Comparison of ENCODE assay signal across 11 cellular contexts in genomic region chr17:39605492-39606433, GRCh38. TPM values are rescaled to one million over a fixed set of nuclear protein-coding genes. Genes with fewer than 3 reads are reported as not detected.
DNase-seq lines count a peak whose midpoint lies in the region; ATAC-seq and TF ChIP-seq lines count a peak whose summit lies in the region.
"Had no signal": no experiment of that assay in that cellular context is flagged by ENCODE, and none has a peak within 500 bp of the region (broad histone marks: within the 10 kb centered on the region; RNA-seq: fewer than 3 reads in every experiment).

No MANE protein-coding gene starts in this region.

- POLR2A ChIA-PET in T-cell (lab: Charles Lee): interaction anchor here in 1 of 2 donors (0.5 kb wide), 1 partner anchor 678 kb away, joined by 6 read pairs; no protein-coding TSS in a partner anchor

- DNase-seq in NCI-H748 (lab: John Stamatoyannopoulos, UW; ENCODE audit: unreplicated experiment) (peak; percentile 63), NCI-H748 treated with DMSO at 0.1 percent for 48 hours (lab: John Stamatoyannopoulos, UW) (no peak), T-cell (no peak), glutamatergic neuron (no peak), gastrocnemius medialis (no peak)
- DNase-seq: NCI-H2029 treated with DMSO at 0.1 percent for 48 hours, T1000 had no signal

- TF ChIP-seq POLR2A in gastrocnemius medialis (IDR thresholded peaks at IDR 0.05): no peak

- intact Hi-C loops in gastrocnemius medialis (cut with DNase I; ENCODE audit: low total_unique reads): loop anchor here (1.0 kb wide), 1 partner anchor 39 kb away; no protein-coding TSS in a partner anchor

- ATAC-seq in T-cell (replicated peaks in 1 of 4) (peak in 3 of 4 experiments; percentile 28 to 40 (median 32)), gastrocnemius medialis (no peak), HG02798 (IDR thresholded peaks at IDR 0.05; ENCODE audit: poor library complexity, unreplicated experiment) (no peak), HG03175 (IDR thresholded peaks at IDR 0.05; ENCODE audit: unreplicated experiment) (no peak), HG03097 (IDR thresholded peaks at IDR 0.05; ENCODE audit: low FRiP score, unreplicated experiment) (no peak)

- H3K4me3 Mint-ChIP-seq in T-cell (peak overlapping the region in 2 of 3 donors; percentile 9 to 64), glutamatergic neuron (ENCODE audit: unreplicated experiment) (peak overlapping the region; percentile 77)

- no peaks in the 10 kb centered on the region for H3K36me3 ChIP-seq in gastrocnemius medialis

- H3K9me3 Mint-ChIP-seq in T-cell: no peaks in the 10 kb centered on the region
- H3K9me3 Mint-ChIP-seq in glutamatergic neuron (ENCODE audit: unreplicated experiment): peaks cover 6% of the 10 kb centered on the region

- H3K27me3 ChIP-seq in gastrocnemius medialis: peaks cover 86 to 96% (median 88%) of the 10 kb centered on the region in 3 donors

- H3K27me3 Mint-ChIP-seq in T-cell: peaks cover 50 to 71% of the 10 kb centered on the region in 2 donors
- peaks cover 31% of the 10 kb centered on the region for H3K27me3 Mint-ChIP-seq in glutamatergic neuron (ENCODE audit: unreplicated experiment)

- TF ChIP-seq CTCF in glutamatergic neuron (IDR thresholded peaks at IDR 0.05; ENCODE audit: partially characterized antibody, unreplicated experiment) (no peak), gastrocnemius medialis (IDR thresholded peaks at IDR 0.05 in 4 of 5, conservative IDR thresholded peaks at IDR 0.05 in 1 of 5) (no peak)

- no peak overlapping the region for H3K27ac ChIP-seq in gastrocnemius medialis

- H3K4me1 Mint-ChIP-seq in T-cell: peaks cover 14 to 30% (median 22%) of the 10 kb centered on the region in 3 donors
- H3K4me1 Mint-ChIP-seq in glutamatergic neuron (ENCODE audit: low read depth, unreplicated experiment): peaks cover 35% of the 10 kb centered on the region

- in situ Hi-C loops in gastrocnemius medialis (cut with MboI; ENCODE audit: low sequenced_read_pairs in 4 of 4): no loop called here

- H3K36me3 Mint-ChIP-seq in T-cell (no peaks in the 10 kb centered on the region), glutamatergic neuron (ENCODE audit: unreplicated experiment) (no peaks in the 10 kb centered on the region)

- peaks cover 25% of the 10 kb centered on the region in 2 donors for H3K4me1 ChIP-seq in gastrocnemius medialis

- H3K4me3 ChIP-seq in gastrocnemius medialis: peak overlapping the region in 3 of 4 donors; percentile 21 to 41 (median 37)

- no peaks in the 10 kb centered on the region for H3K9me3 ChIP-seq in gastrocnemius medialis

- CTCF ChIA-PET in T-cell (lab: Charles Lee): no interaction called here

- H3K27ac Mint-ChIP-seq in T-cell: no peak overlapping the region
- H3K27ac Mint-ChIP-seq in glutamatergic neuron (ENCODE audit: unreplicated experiment): no peak overlapping the region

RNA-seq across cellular contexts. Expression of gene NEUROD2, which starts 2.0 kb away (rescaled TPM):
- total RNA-seq in T-cell (not detected), glutamatergic neuron (ENCODE audit: unreplicated experiment) (6.3 TPM), gastrocnemius medialis (not detected)
- total RNA-seq: kidney epithelial cell had no signal

RNA-seq across cellular contexts. Expression of gene PPP1R1B, which starts 21.0 kb away (rescaled TPM):
- under 1 TPM in 4 of 5 donors, not detected in 1; 0.12 to 0.35 (median 0.18) TPM for total RNA-seq in T-cell
- total RNA-seq in glutamatergic neuron (ENCODE audit: unreplicated experiment): not detected
- total RNA-seq in gastrocnemius medialis: 1 to 10 TPM in 2 of 4 donors, not detected in 2; 1.5 to 5.1 TPM
- total RNA-seq: kidney epithelial cell had no signal

RNA-seq across cellular contexts. Expression of gene STARD3, which starts 31.2 kb away (rescaled TPM):
- total RNA-seq in T-cell: 100 to 1,000 TPM in 2 of 5 donors, 10 to 100 TPM in 3; 81.3 to 146 (median 99.7) TPM
- total RNA-seq in glutamatergic neuron (ENCODE audit: unreplicated experiment): 48.0 TPM
- 10 to 100 TPM; 31.0 to 41.7 (median 41.0) TPM for total RNA-seq in gastrocnemius medialis

RNA-seq across cellular contexts. Expression of gene TCAP, which starts 59.4 kb away (rescaled TPM):
- 1 to 10 TPM; 2.2 to 7.8 (median 6.6) TPM for total RNA-seq in T-cell
- 2.3 TPM for total RNA-seq in glutamatergic neuron (ENCODE audit: unreplicated experiment)
- 1,000 to 10,000 TPM; 1,768 to 3,088 (median 2,493) TPM for total RNA-seq in gastrocnemius medialis

Comparison
In these comparisons a context has a peak if more than half of its experiments do, and no peak if none do; other contexts are left out.
1. ATAC-seq: peak in T-cell (3 of 4); none in gastrocnemius medialis (0 of 2), HG02798 (single experiment), HG03175 (single experiment) and HG03097 (single experiment).